In the genomic region with DNA sequence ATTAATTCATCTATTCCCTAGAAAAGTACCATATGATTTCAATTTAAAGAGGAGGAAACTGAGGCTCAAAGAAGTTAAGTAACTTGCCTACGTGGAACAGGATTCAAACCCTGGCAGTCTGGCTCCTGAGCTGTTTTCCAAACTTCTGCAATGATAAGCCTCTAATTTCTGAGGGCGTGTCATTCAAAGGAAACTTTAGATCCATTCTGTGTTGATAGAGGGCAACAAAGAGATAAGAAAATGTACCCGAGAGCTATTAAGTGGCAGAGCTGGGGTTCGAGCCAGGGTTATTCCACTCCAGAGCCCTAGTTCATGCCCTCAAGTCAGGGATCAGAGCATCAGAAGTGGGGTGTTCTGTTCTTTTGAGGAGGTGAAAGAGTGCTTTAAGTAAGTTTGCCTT, we compare ENCODE assay signal across 20 cellular contexts.
A peak's percentile ranks its signal among the peaks of the same experiment; 100 is the strongest.
DNase-seq lines count a peak whose midpoint lies in the region; ATAC-seq, FAIRE-seq and TF ChIP-seq lines count a peak whose summit lies in the region.
"Had no signal": no experiment of that assay in that cellular context is flagged by ENCODE, and none has a peak within 500 bp of the region (broad histone marks: within the 10 kb centered on the region; RNA-seq: fewer than 3 reads in every experiment).

No MANE protein-coding gene starts in this region.

- WGBS in small intestine, 3 donors = 15 to 62% (median 43%) methylated on average over 4 of the region's 4 CpGs

- H3F3A ChIP-seq in OCI-LY1 (ENCODE audit: insufficient read depth, low read length) = no peaks in the 10 kb centered on the region

- FAIRE-seq in small intestine (lab: Jason Lieb, UNC) = no peak
- FAIRE-seq: GM12878, GM18507, H54 had no signal

- H3K9me3 ChIP-seq in OCI-LY1 (ENCODE audit: low read length) (no peaks in the 10 kb centered on the region), small intestine (ENCODE audit: control insufficient read depth, low read depth) (no peaks in the 10 kb centered on the region)

- H3K4me3 Mint-ChIP-seq in endothelial cell (ENCODE audit: unreplicated experiment) (peak overlapping the region; percentile 25), nephron progenitor cell (no peak overlapping the region), WTC11 (no peak overlapping the region)
- H3K4me3 Mint-ChIP-seq: B cell; CD4-positive, alpha-beta T cell had no signal

- no peaks in the 10 kb centered on the region for H3K79me2 ChIP-seq in OCI-LY1 (ENCODE audit: insufficient read depth, low read length)

- H3K9me3 Mint-ChIP-seq in endothelial cell (ENCODE audit: unreplicated experiment) = no peaks in the 10 kb centered on the region
- peaks cover 20% of the 10 kb centered on the region for H3K9me3 Mint-ChIP-seq in nephron progenitor cell
- peaks cover 4% of the 10 kb centered on the region; the same call in 1 of the 2 replicates for H3K9me3 Mint-ChIP-seq in WTC11
- H3K9me3 Mint-ChIP-seq: CD4-positive, alpha-beta T cell had no signal

- CTCF ChIA-PET in WTC11 (lab: Charles Lee) = no interaction called here

- H3K36me3 ChIP-seq in OCI-LY1 (ENCODE audit: insufficient read depth, low read length) = no peaks in the 10 kb centered on the region
- H3K36me3 ChIP-seq in small intestine (ENCODE audit: control insufficient read depth in 2 of 2, insufficient read depth in 2 of 2, low read length in 2 of 2) = no peaks in the 10 kb centered on the region

- POLR2A ChIA-PET in WTC11 (lab: Charles Lee) = no interaction called here

- no peak for DNase-seq in endothelial cell (ENCODE audit: low spot score)
- no peak for DNase-seq in nephron progenitor cell
- peak; percentile 83 for DNase-seq in small intestine
- DNase-seq in WTC11 (ENCODE audit: low spot score) = no peak
- DNase-seq: ACHN; C1 segment of cervical spinal cord; Calu3; CD4-positive, alpha-beta T cell; DMS 273 treated with DMSO at 0.1 percent for 48 hours; DMS79; GM23248 had no signal

- H3K4me1 ChIP-seq in OCI-LY1 (ENCODE audit: insufficient read depth, low read length, severe bottlenecking) = peaks cover 70% of the 10 kb centered on the region
- peaks cover 10 to 12% of the 10 kb centered on the region in 2 donors for H3K4me1 ChIP-seq in small intestine (ENCODE audit: control insufficient read depth in 2 of 2, insufficient read depth in 1 of 2, low read depth in 1 of 2, low read length in 1 of 2)

- peaks cover 30% of the 10 kb centered on the region for H3K4me1 Mint-ChIP-seq in endothelial cell (ENCODE audit: unreplicated experiment)
- peaks cover 66% of the 10 kb centered on the region for H3K4me1 Mint-ChIP-seq in nephron progenitor cell
- H3K4me1 Mint-ChIP-seq in WTC11 = peaks cover 24% of the 10 kb centered on the region

- H3K4me3 ChIP-seq in OCI-LY1 (ENCODE audit: low read depth, low read length, poor library complexity, severe bottlenecking) (peak overlapping the region; percentile 24), small intestine (ENCODE audit: low read depth in 1 of 2, low read length in 2 of 2) (no peak overlapping the region)
- H3K4me3 ChIP-seq: GM12878, GM23248 had no signal

- no peak for ATAC-seq in WTC11
- no peak for ATAC-seq in HG03095 (IDR thresholded peaks at IDR 0.05; ENCODE audit: unreplicated experiment)
- no peak for ATAC-seq in HG02870 (IDR thresholded peaks at IDR 0.05; ENCODE audit: unreplicated experiment)
- ATAC-seq: GM12878, HCT116 had no signal

- H3K4me2 ChIP-seq in OCI-LY1 (ENCODE audit: low read length) = peak overlapping the region; percentile 70

- H3K27me3 Mint-ChIP-seq in endothelial cell (ENCODE audit: unreplicated experiment) (peaks cover 3% of the 10 kb centered on the region), nephron progenitor cell (ENCODE audit: low read depth, poor library complexity) (peaks cover 2% of the 10 kb centered on the region), WTC11 (ENCODE audit: low read depth) (no peaks in the 10 kb centered on the region)
- H3K27me3 Mint-ChIP-seq: B cell; CD4-positive, alpha-beta T cell had no signal

- H3K27me3 ChIP-seq in OCI-LY1 (ENCODE audit: insufficient read depth, low read length) (no peaks in the 10 kb centered on the region), small intestine (ENCODE audit: control insufficient read depth in 2 of 2, insufficient read depth in 2 of 2, low read length in 2 of 2) (no peaks in the 10 kb centered on the region)

- H3K27ac Mint-ChIP-seq in endothelial cell (ENCODE audit: unreplicated experiment) (no peak overlapping the region), nephron progenitor cell (peak overlapping the region; percentile 58), WTC11 (no peak overlapping the region)
- H3K27ac Mint-ChIP-seq: B cell; CD4-positive, alpha-beta T cell had no signal

- no peaks in the 10 kb centered on the region for H3K9me2 ChIP-seq in OCI-LY1 (ENCODE audit: low read depth, low read length)

- no peaks in the 10 kb centered on the region for H4K20me1 ChIP-seq in OCI-LY1 (ENCODE audit: insufficient read depth, low read length)

- H3K27ac ChIP-seq in OCI-LY1 (ENCODE audit: low read depth, low read length, poor library complexity, severe bottlenecking) (peak overlapping the region; percentile 96), small intestine (ENCODE audit: low read depth in 1 of 2, low read length in 1 of 2) (peak overlapping the region in 1 of 2 donors; percentile 41)
- H3K27ac ChIP-seq: GM23248, HL-60 had no signal

- peak overlapping the region; percentile 53 for H3K9ac ChIP-seq in OCI-LY1 (ENCODE audit: low read length)
- H3K9ac ChIP-seq: GM23248 had no signal

- no peak overlapping the region for H2AFZ ChIP-seq in OCI-LY1 (ENCODE audit: low read length)
- H2AFZ ChIP-seq: GM23248 had no signal

- peaks cover 9% of the 10 kb centered on the region for H3K36me3 Mint-ChIP-seq in endothelial cell (ENCODE audit: low read depth, unreplicated experiment)
- peaks cover 11% of the 10 kb centered on the region for H3K36me3 Mint-ChIP-seq in nephron progenitor cell (ENCODE audit: low read depth)
- no peaks in the 10 kb centered on the region; the same call in 1 of the 2 replicates for H3K36me3 Mint-ChIP-seq in WTC11

- TF ChIP-seq CTCF in OCI-LY1 (IDR thresholded peaks at IDR 0.05; ENCODE audit: low read length) = no peak
- TF ChIP-seq CTCF in endothelial cell (IDR thresholded peaks at IDR 0.05; ENCODE audit: unreplicated experiment) = no peak
- no peak for TF ChIP-seq CTCF in nephron progenitor cell (IDR thresholded peaks at IDR 0.05)
- no peak for TF ChIP-seq CTCF in WTC11 (IDR thresholded peaks at IDR 0.05)

TF ChIP-seq in WTC11, 78 proteins besides CTCF, POLR2A, EP300 and RAD21 (continues in another document):
- no peak for TF ChIP-seq FOXP1 (CRISPR knock-in tag; IDR thresholded peaks at IDR 0.05; ENCODE audit: borderline replicate concordance)
- TF ChIP-seq, protein P1, sequence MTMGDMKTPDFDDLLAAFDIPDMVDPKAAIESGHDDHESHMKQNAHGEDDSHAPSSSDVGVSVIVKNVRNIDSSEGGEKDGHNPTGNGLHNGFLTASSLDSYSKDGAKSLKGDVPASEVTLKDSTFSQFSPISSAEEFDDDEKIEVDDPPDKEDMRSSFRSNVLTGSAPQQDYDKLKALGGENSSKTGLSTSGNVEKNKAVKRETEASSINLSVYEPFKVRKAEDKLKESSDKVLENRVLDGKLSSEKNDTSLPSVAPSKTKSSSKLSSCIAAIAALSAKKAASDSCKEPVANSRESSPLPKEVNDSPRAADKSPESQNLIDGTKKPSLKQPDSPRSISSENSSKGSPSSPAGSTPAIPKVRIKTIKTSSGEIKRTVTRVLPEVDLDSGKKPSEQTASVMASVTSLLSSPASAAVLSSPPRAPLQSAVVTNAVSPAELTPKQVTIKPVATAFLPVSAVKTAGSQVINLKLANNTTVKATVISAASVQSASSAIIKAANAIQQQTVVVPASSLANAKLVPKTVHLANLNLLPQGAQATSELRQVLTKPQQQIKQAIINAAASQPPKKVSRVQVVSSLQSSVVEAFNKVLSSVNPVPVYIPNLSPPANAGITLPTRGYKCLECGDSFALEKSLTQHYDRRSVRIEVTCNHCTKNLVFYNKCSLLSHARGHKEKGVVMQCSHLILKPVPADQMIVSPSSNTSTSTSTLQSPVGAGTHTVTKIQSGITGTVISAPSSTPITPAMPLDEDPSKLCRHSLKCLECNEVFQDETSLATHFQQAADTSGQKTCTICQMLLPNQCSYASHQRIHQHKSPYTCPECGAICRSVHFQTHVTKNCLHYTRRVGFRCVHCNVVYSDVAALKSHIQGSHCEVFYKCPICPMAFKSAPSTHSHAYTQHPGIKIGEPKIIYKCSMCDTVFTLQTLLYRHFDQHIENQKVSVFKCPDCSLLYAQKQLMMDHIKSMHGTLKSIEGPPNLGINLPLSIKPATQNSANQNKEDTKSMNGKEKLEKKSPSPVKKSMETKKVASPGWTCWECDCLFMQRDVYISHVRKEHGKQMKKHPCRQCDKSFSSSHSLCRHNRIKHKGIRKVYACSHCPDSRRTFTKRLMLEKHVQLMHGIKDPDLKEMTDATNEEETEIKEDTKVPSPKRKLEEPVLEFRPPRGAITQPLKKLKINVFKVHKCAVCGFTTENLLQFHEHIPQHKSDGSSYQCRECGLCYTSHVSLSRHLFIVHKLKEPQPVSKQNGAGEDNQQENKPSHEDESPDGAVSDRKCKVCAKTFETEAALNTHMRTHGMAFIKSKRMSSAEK (CRISPR knock-in tag; IDR thresholded peaks at IDR 0.05; ENCODE audit: borderline replicate concordance) = no peak
- TF ChIP-seq TEAD4 (CRISPR knock-in tag; IDR thresholded peaks at IDR 0.05) = no peak
- TF ChIP-seq ATF1 (CRISPR knock-in tag; IDR thresholded peaks at IDR 0.05) = no peak
